ENCODE assay signal across 16 cellular contexts in genomic region chr15:62476163-62476562, GRCh38.
"Had no signal": no experiment of that assay in that cellular context is flagged by ENCODE, and none has a peak within 500 bp of the region (broad histone marks: within the 10 kb centered on the region; RNA-seq: fewer than 3 reads in every experiment).

No MANE protein-coding gene starts in this region.

- H3K4me1 ChIP-seq: breast epithelium, parathyroid adenoma, testis had no signal

- H3K27ac ChIP-seq: lower lobe of right lung, neutrophil, parathyroid adenoma, testis had no signal

- H3K79me2 ChIP-seq: parathyroid adenoma had no signal

- H3K9me3 ChIP-seq: breast epithelium, heart right ventricle, lower lobe of right lung, neutrophil, testis had no signal

- ATAC-seq: activated CD8-positive, alpha-beta T cell treated with anti-CD3 and anti-CD28 coated beads, Interleukin-2, amount 10 ng/mL, durations not matched to agents 7 days and 5 days; esophagus mucosa; heart right ventricle; lower lobe of right lung; natural killer cell treated with Interleukin-12 subunit alpha and Interleukin-12 subunit beta and Interleukin-15 and Interleukin-18, amount 100 ng/mL, for 72 hours; stimulated activated naive CD8-positive, alpha-beta T cell treated with anti-CD3 and anti-CD28 coated beads, Interleukin-15, Interleukin-2, amounts not matched to agents 100 U/mL and 50 U/mL, for 24 hours had no signal

- H3K4me3 ChIP-seq: breast epithelium, heart right ventricle, lower lobe of right lung, testis had no signal

- DNase-seq: activated CD4-positive, alpha-beta T cell treated with anti-CD3 and anti-CD28 coated beads, Interleukin-2, amount 10 ng/mL, durations not matched to agents 24 days and 14 days; activated CD8-positive, alpha-beta T cell treated with anti-CD3 and anti-CD28 coated beads, Interleukin-2, amount 10 ng/mL, durations not matched to agents 7 days and 5 days; activated naive CD4-positive, alpha-beta T cell treated with anti-CD3 and anti-CD28 coated beads, Interleukin-2, amount 10 ng/mL, durations not matched to agents 7 days and 5 days; activated T-cell treated with anti-CD3 and anti-CD28 coated beads, Interleukin-2, amount 50 U/mL, for 24 hours; cerebellar nuclear complex; effector CD4-positive, alpha-beta T cell; heart right ventricle; lower lobe of right lung; stimulated activated naive CD8-positive, alpha-beta T cell treated with anti-CD3 and anti-CD28 coated beads, Interleukin-15, Interleukin-2, amounts not matched to agents 100 U/mL and 50 U/mL, for 24 hours; T1000; testis had no signal

- H2AFZ ChIP-seq: parathyroid adenoma had no signal

- H3K36me3 ChIP-seq: breast epithelium, heart right ventricle, lower lobe of right lung, neutrophil had no signal

- H3K9ac ChIP-seq: parathyroid adenoma had no signal

- H3K27me3 ChIP-seq: breast epithelium, heart right ventricle, neutrophil, testis had no signal
